In genomic region chr9:71131145-71131544, GRCh38 we compare ENCODE assay signal across 21 cellular contexts. TPM values are rescaled to one million over a fixed set of nuclear protein-coding genes. Genes with fewer than 3 reads are reported as not detected.
DNase-seq lines count a peak whose midpoint lies in the region; FAIRE-seq and TF ChIP-seq lines count a peak whose summit lies in the region.
"Had no signal": no experiment of that assay in that cellular context is flagged by ENCODE, and none has a peak within 500 bp of the region (broad histone marks: within the 10 kb centered on the region; RNA-seq: fewer than 3 reads in every experiment).

No MANE protein-coding gene starts in this region.

- no peaks in the 10 kb centered on the region for H4K20me1 ChIP-seq in hepatocyte (ENCODE audit: insufficient read depth, poor library complexity, severe bottlenecking)

- no peak for TF ChIP-seq CTCF in hepatocyte (IDR thresholded peaks at IDR 0.05; ENCODE audit: poor library complexity)

- no peaks in the 10 kb centered on the region for H3K9me2 ChIP-seq in hepatocyte (replicated peaks; ENCODE audit: insufficient read depth)

- no peaks in the 10 kb centered on the region for H3K79me2 ChIP-seq in hepatocyte

- H3K4me1 ChIP-seq in small intestine (ENCODE audit: control insufficient read depth in 2 of 2, insufficient read depth in 1 of 2, low read depth in 1 of 2, low read length in 1 of 2) (no peaks in the 10 kb centered on the region), hepatocyte (ENCODE audit: insufficient read depth) (no peaks in the 10 kb centered on the region)

- H3K9me3 ChIP-seq in small intestine (ENCODE audit: control insufficient read depth, low read depth) (no peaks in the 10 kb centered on the region), hepatocyte (ENCODE audit: low read depth) (no peaks in the 10 kb centered on the region)

- WGBS in small intestine, 3 donors = 14 to 50% (median 22%) methylated on average over 3 of the region's 3 CpGs
- 63% methylated on average over 3 of the region's 3 CpGs for WGBS in hepatocyte (ENCODE audit: low lambda C conversion rate, missing lambda C conversion rate)

- no peak overlapping the region for H2AFZ ChIP-seq in hepatocyte
- H2AFZ ChIP-seq: GM23338 had no signal

- H3K4me2 ChIP-seq in hepatocyte = no peak overlapping the region
- H3K4me2 ChIP-seq: GM23338 had no signal

- no peaks in the 10 kb centered on the region for H3K36me3 ChIP-seq in small intestine (ENCODE audit: control insufficient read depth in 2 of 2, insufficient read depth in 2 of 2, low read length in 2 of 2)
- H3K36me3 ChIP-seq in hepatocyte (replicated peaks; ENCODE audit: insufficient read depth, low read depth) = no peaks in the 10 kb centered on the region

- in situ Hi-C loops in SK-MEL-5 (cut with HindIII; ENCODE audit: low pct_unique_long_range_greater_than_20kb, low sequenced_read_pairs) = no loop called here

- no peak overlapping the region for H3K27ac ChIP-seq in small intestine (ENCODE audit: low read depth in 1 of 2, low read length in 1 of 2)
- H3K27ac ChIP-seq in hepatocyte = no peak overlapping the region
- H3K27ac ChIP-seq: 22Rv1 had no signal

- peak; percentile 37 for DNase-seq in NCI-H82 (lab: John Stamatoyannopoulos, UW)
- DNase-seq in NCI-H82 treated with DMSO at 0.1 percent for 48 hours (lab: John Stamatoyannopoulos, UW; ENCODE audit: unreplicated experiment) = no peak
- DNase-seq in SK-MEL-5 (ENCODE audit: low read depth, low spot score) = peak; percentile 4
- peak; percentile 9 for DNase-seq in small intestine
- no peak for DNase-seq in hepatocyte (ENCODE audit: low spot score)
- DNase-seq in activated CD4-positive, alpha-beta T cell treated with anti-CD3 and anti-CD28 coated beads for 4 hours = no peak
- DNase-seq: ACHN; Calu3; CD4-positive, alpha-beta memory T cell; COR-L47; DMS53; DMS79 treated with DMSO at 0.1 percent for 48 hours; GF-D8; H9; HFFc6 had no signal

- H3K27me3 ChIP-seq in small intestine (ENCODE audit: control insufficient read depth in 2 of 2, insufficient read depth in 2 of 2, low read length in 2 of 2) = no peaks in the 10 kb centered on the region
- H3K27me3 ChIP-seq in hepatocyte = no peaks in the 10 kb centered on the region

- no peak overlapping the region for H3K4me3 ChIP-seq in small intestine (ENCODE audit: low read depth in 1 of 2, low read length in 2 of 2)
- H3K4me3 ChIP-seq in hepatocyte = no peak overlapping the region
- H3K4me3 ChIP-seq: GM23338 had no signal

- FAIRE-seq in small intestine (lab: Jason Lieb, UNC) = no peak
- FAIRE-seq: A204.1, GM12891, GM18507 had no signal

RNA-seq across cellular contexts. Expression of gene TRPM3, which starts 9.7 kb away (rescaled TPM):
- total RNA-seq in SK-MEL-5 (2014; rRNA removed; shearing (Covaris generic)) = 3.9 and 4.1 TPM in 2 replicates
- 1.4 and 2.0 TPM in 2 replicates for polyA plus RNA-seq in SK-MEL-5 (2015; cell fraction: cytosol; rRNA removed)
- 14.9 and 16.5 TPM in 2 replicates for polyA plus RNA-seq in SK-MEL-5 (2015; cell fraction: nucleus; rRNA removed)
- 1 to 10 TPM in 2 of 3 donors, under 1 TPM in 1; 0.15 to 2.5 (median 1.1) TPM for polyA plus RNA-seq in small intestine
- total RNA-seq in hepatocyte = 0.60 and 1.6 TPM in 2 replicates
- 0.68 and 0.86 TPM in 2 replicates for polyA plus RNA-seq in hepatocyte
- total RNA-seq: Calu3; CD4-positive, alpha-beta memory T cell; G401 had no signal
- polyA plus RNA-seq: CD4-positive, alpha-beta memory T cell had no signal

Comparison
In these comparisons a context has a peak if more than half of its experiments do, and no peak if none do; other contexts are left out.
1. DNase-seq: peak in NCI-H82 (single experiment), SK-MEL-5 (single experiment) and small intestine (single experiment); none in NCI-H82 treated with DMSO at 0.1 percent for 48 hours (single experiment), hepatocyte (single experiment) and activated CD4-positive, alpha-beta T cell treated with anti-CD3 and anti-CD28 coated beads for 4 hours (0 of 2).